1 cellular context compared by ENCODE assay signal in the genomic region with DNA sequence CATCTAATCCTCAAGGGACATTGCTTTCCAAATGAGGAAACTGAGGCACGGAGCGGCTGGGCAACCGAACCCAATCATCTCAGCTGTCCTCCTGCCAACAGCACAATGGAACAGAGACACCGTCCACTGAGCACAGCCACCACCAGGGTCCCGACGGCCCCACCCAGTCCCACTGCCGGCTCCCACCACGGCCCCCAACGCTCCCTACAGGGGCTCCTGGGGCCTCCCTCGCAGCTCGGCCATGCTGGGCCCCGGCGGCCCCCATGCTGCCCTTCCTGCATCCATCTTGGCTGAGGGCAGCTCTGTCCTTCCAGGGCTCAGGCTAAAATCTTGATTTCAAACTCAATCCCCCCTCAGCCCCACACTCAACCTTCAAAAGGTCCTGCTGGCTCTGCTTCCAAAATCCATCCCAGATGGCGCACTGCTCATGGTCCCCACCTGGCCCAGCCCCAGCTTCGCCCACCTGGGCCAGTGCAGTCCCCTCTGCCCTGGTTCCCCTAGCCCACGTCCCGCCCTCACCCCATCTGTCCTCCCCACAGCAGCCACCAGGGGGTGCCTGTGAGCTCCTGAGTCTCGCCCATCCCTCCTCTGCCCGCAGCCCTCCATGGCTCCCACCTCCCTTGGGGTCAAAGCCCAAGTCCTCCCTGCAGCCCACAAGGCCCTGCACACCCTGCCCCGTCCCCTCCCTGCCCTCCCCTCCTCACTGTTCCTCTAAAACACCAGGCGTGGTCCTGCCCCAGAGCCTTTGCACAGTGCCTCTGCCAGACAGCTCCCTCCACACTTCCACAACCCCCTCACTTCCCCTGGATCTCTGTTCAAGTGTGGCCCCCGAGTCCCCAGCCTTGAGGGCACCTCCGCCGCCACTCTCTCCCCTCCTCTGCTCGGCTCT.
TF ChIP-seq lines count a peak whose summit lies in the region.

No MANE protein-coding gene starts in this region.

TF ChIP-seq in HepG2, 621 proteins besides CTCF, POLR2A, EP300 and RAD21 (continues in another document):
- TF ChIP-seq RFXAP (CRISPR knock-in tag; IDR thresholded peaks at IDR 0.05; ENCODE audit: borderline replicate concordance): no peak
- TF ChIP-seq ZMYM4 (CRISPR knock-in tag; IDR thresholded peaks at IDR 0.05): no peak
- TF ChIP-seq, protein P1, sequence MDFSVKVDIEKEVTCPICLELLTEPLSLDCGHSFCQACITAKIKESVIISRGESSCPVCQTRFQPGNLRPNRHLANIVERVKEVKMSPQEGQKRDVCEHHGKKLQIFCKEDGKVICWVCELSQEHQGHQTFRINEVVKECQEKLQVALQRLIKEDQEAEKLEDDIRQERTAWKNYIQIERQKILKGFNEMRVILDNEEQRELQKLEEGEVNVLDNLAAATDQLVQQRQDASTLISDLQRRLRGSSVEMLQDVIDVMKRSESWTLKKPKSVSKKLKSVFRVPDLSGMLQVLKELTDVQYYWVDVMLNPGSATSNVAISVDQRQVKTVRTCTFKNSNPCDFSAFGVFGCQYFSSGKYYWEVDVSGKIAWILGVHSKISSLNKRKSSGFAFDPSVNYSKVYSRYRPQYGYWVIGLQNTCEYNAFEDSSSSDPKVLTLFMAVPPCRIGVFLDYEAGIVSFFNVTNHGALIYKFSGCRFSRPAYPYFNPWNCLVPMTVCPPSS (IDR thresholded peaks at IDR 0.05): no peak
- TF ChIP-seq, protein P2, sequence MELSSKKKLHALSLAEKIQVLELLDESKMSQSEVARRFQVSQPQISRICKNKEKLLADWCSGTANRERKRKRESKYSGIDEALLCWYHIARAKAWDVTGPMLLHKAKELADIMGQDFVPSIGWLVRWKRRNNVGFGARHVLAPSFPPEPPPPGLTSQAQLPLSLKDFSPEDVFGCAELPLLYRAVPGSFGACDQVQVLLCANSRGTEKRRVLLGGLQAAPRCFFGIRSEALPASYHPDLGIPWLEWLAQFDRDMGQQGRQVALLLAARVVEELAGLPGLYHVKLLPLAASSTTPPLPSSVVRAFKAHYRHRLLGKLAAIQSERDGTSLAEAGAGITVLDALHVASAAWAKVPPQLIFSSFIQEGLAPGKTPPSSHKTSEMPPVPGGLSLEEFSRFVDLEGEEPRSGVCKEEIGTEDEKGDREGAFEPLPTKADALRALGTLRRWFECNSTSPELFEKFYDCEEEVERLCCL (CRISPR knock-in tag; IDR thresholded peaks at IDR 0.05; ENCODE audit: borderline replicate concordance): no peak
- no peak for TF ChIP-seq XBP1 (CRISPR knock-in tag; IDR thresholded peaks at IDR 0.05)
- TF ChIP-seq KMT2A (CRISPR knock-in tag; IDR thresholded peaks at IDR 0.05): no peak
- no peak for TF ChIP-seq RNF2 (conservative IDR thresholded peaks at IDR 0.05; ENCODE audit: low read depth)
- TF ChIP-seq, protein P3, sequence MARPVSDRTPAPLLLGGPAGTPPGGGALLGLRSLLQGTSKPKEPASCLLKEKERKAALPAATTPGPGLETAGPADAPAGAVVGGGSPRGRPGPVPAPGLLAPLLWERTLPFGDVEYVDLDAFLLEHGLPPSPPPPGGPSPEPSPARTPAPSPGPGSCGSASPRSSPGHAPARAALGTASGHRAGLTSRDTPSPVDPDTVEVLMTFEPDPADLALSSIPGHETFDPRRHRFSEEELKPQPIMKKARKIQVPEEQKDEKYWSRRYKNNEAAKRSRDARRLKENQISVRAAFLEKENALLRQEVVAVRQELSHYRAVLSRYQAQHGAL (CRISPR knock-in tag; IDR thresholded peaks at IDR 0.05; ENCODE audit: not compliant biosample characterization): no peak
- no peak for TF ChIP-seq ZNF3 (CRISPR knock-in tag; IDR thresholded peaks at IDR 0.05)
- TF ChIP-seq ZNF274 (CRISPR knock-in tag; IDR thresholded peaks at IDR 0.05): no peak
- TF ChIP-seq ZNF83 (CRISPR knock-in tag; IDR thresholded peaks at IDR 0.05; ENCODE audit: borderline replicate concordance): no peak
- no peak for TF ChIP-seq MEF2D (CRISPR knock-in tag; IDR thresholded peaks at IDR 0.05)
- TF ChIP-seq GLI4 (CRISPR knock-in tag; IDR thresholded peaks at IDR 0.05; ENCODE audit: borderline replicate concordance): no peak
- no peak for TF ChIP-seq NBN (conservative IDR thresholded peaks at IDR 0.05)
- TF ChIP-seq RBM22 (optimal IDR thresholded peaks at IDR 0.05; ENCODE audit: low read length): no peak
- no peak for TF ChIP-seq ZNF839 (CRISPR knock-in tag; IDR thresholded peaks at IDR 0.05; ENCODE audit: borderline replicate concordance)
- TF ChIP-seq, protein P4, sequence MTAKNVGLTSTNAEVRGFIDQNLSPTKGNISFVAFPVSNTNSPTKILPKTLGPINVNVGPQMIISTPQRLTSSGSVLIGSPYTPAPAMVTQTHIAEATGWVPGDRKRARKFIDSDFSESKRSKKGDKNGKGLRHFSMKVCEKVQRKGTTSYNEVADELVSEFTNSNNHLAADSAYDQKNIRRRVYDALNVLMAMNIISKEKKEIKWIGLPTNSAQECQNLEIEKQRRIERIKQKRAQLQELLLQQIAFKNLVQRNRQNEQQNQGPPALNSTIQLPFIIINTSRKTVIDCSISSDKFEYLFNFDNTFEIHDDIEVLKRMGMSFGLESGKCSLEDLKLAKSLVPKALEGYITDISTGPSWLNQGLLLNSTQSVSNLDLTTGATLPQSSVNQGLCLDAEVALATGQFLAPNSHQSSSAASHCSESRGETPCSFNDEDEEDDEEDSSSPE (CRISPR knock-in tag; IDR thresholded peaks at IDR 0.05): no peak
- TF ChIP-seq RORA (CRISPR knock-in tag; IDR thresholded peaks at IDR 0.05): no peak
- 0 out of 2 replicates have a peak, but pooled peaks have one; percentile 8 for TF ChIP-seq STAG1 (CRISPR knock-in tag; IDR thresholded peaks at IDR 0.05)
- TF ChIP-seq, protein P5, sequence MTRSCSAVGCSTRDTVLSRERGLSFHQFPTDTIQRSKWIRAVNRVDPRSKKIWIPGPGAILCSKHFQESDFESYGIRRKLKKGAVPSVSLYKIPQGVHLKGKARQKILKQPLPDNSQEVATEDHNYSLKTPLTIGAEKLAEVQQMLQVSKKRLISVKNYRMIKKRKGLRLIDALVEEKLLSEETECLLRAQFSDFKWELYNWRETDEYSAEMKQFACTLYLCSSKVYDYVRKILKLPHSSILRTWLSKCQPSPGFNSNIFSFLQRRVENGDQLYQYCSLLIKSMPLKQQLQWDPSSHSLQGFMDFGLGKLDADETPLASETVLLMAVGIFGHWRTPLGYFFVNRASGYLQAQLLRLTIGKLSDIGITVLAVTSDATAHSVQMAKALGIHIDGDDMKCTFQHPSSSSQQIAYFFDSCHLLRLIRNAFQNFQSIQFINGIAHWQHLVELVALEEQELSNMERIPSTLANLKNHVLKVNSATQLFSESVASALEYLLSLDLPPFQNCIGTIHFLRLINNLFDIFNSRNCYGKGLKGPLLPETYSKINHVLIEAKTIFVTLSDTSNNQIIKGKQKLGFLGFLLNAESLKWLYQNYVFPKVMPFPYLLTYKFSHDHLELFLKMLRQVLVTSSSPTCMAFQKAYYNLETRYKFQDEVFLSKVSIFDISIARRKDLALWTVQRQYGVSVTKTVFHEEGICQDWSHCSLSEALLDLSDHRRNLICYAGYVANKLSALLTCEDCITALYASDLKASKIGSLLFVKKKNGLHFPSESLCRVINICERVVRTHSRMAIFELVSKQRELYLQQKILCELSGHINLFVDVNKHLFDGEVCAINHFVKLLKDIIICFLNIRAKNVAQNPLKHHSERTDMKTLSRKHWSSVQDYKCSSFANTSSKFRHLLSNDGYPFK (CRISPR knock-in tag; IDR thresholded peaks at IDR 0.05; ENCODE audit: borderline replicate concordance): no peak
- no peak for TF ChIP-seq SAFB2 (CRISPR knock-in tag; IDR thresholded peaks at IDR 0.05; ENCODE audit: borderline replicate concordance, low read depth)
- TF ChIP-seq GFI1 (CRISPR knock-in tag; IDR thresholded peaks at IDR 0.05; ENCODE audit: borderline replicate concordance): no peak
- no peak for TF ChIP-seq SALL1 (CRISPR knock-in tag; IDR thresholded peaks at IDR 0.05)
- TF ChIP-seq SOX5 (CRISPR knock-in tag; IDR thresholded peaks at IDR 0.05; ENCODE audit: borderline replicate concordance): no peak
- 0 out of 2 replicates have a peak, but pooled peaks have one; percentile 8 for TF ChIP-seq HNF4G (IDR thresholded peaks at IDR 0.05; ENCODE audit: borderline replicate concordance, low read depth, low read length)
- TF ChIP-seq HNF4G (CRISPR knock-in tag; IDR thresholded peaks at IDR 0.05; ENCODE audit: borderline replicate concordance, low read depth): no peak
- TF ChIP-seq TMF1 (CRISPR knock-in tag; IDR thresholded peaks at IDR 0.05; ENCODE audit: low read depth): no peak
- TF ChIP-seq, protein P6, sequence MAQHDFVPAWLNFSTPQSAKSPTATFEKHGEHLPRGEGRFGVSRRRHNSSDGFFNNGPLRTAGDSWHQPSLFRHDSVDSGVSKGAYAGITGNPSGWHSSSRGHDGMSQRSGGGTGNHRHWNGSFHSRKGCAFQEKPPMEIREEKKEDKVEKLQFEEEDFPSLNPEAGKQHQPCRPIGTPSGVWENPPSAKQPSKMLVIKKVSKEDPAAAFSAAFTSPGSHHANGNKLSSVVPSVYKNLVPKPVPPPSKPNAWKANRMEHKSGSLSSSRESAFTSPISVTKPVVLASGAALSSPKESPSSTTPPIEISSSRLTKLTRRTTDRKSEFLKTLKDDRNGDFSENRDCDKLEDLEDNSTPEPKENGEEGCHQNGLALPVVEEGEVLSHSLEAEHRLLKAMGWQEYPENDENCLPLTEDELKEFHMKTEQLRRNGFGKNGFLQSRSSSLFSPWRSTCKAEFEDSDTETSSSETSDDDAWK (CRISPR knock-in tag; IDR thresholded peaks at IDR 0.05): no peak
- no peak for TF ChIP-seq NFE2L1 (CRISPR knock-in tag; IDR thresholded peaks at IDR 0.05; ENCODE audit: borderline replicate concordance)
- peak; percentile 61; the same call in 1 of the 2 replicates for TF ChIP-seq KDM1A (CRISPR knock-in tag; IDR thresholded peaks at IDR 0.05)
- no peak for TF ChIP-seq ZKSCAN8 (CRISPR knock-in tag; IDR thresholded peaks at IDR 0.05; ENCODE audit: borderline replicate concordance)
- no peak for TF ChIP-seq GABPA (IDR thresholded peaks at IDR 0.05; ENCODE audit: low read depth, low read length)
- no peak for TF ChIP-seq GABPA (CRISPR knock-in tag; IDR thresholded peaks at IDR 0.05; ENCODE audit: low read depth)
- TF ChIP-seq, protein P7, sequence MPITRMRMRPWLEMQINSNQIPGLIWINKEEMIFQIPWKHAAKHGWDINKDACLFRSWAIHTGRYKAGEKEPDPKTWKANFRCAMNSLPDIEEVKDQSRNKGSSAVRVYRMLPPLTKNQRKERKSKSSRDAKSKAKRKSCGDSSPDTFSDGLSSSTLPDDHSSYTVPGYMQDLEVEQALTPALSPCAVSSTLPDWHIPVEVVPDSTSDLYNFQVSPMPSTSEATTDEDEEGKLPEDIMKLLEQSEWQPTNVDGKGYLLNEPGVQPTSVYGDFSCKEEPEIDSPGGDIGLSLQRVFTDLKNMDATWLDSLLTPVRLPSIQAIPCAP (CRISPR knock-in tag; IDR thresholded peaks at IDR 0.05; ENCODE audit: low read depth): no peak
- no peak for TF ChIP-seq ZNF816 (CRISPR knock-in tag; IDR thresholded peaks at IDR 0.05; ENCODE audit: borderline replicate concordance)
- TF ChIP-seq, protein P8, sequence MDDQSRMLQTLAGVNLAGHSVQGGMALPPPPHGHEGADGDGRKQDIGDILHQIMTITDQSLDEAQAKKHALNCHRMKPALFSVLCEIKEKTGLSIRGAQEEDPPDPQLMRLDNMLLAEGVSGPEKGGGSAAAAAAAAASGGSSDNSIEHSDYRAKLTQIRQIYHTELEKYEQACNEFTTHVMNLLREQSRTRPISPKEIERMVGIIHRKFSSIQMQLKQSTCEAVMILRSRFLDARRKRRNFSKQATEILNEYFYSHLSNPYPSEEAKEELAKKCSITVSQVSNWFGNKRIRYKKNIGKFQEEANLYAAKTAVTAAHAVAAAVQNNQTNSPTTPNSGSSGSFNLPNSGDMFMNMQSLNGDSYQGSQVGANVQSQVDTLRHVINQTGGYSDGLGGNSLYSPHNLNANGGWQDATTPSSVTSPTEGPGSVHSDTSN (CRISPR knock-in tag; IDR thresholded peaks at IDR 0.05; ENCODE audit: borderline replicate concordance): no peak
- TF ChIP-seq, protein P9, sequence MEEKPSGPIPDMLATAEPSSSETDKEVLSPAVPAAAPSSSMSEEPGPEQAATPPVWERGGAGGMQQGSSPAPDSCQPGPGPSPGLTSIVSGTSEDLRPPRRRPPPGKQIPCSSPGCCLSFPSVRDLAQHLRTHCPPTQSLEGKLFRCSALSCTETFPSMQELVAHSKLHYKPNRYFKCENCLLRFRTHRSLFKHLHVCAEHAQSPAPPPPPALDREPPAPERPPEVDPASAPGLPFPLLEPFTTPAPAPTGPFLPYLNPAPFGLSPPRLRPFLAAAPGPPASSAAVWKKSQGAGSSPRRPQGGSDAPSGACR (CRISPR knock-in tag; IDR thresholded peaks at IDR 0.05): no peak
- TF ChIP-seq, protein P10, sequence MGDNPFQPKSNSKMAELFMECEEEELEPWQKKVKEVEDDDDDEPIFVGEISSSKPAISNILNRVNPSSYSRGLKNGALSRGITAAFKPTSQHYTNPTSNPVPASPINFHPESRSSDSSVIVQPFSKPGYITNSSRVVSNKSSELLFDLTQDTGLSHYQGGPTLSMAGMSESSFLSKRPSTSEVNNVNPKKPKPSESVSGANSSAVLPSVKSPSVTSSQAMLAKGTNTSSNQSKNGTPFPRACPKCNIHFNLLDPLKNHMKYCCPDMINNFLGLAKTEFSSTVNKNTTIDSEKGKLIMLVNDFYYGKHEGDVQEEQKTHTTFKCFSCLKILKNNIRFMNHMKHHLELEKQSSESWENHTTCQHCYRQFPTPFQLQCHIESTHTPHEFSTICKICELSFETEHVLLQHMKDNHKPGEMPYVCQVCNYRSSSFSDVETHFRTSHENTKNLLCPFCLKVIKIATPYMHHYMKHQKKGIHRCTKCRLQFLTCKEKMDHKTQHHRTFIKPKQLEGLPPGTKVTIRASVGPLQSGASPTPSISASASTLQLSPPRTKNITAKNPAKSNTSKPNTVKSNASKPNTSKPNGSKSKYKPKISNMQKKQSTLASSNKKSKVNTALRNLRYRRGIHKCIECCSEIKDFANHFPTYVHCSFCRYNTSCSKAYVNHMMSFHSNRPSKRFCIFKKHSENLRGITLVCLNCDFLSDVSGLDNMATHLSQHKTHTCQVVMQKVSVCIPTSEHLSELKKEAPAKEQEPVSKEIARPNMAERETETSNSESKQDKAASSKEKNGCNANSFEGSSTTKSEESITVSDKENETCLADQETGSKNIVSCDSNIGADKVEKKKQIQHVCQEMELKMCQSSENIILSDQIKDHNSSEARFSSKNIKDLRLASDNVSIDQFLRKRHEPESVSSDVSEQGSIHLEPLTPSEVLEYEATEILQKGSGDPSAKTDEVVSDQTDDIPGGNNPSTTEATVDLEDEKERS (CRISPR knock-in tag; IDR thresholded peaks at IDR 0.05): no peak
- TF ChIP-seq ZNF615 (CRISPR knock-in tag; IDR thresholded peaks at IDR 0.05; ENCODE audit: borderline replicate concordance): no peak
- no peak for TF ChIP-seq ZKSCAN5 (CRISPR knock-in tag; IDR thresholded peaks at IDR 0.05)
- TF ChIP-seq HNRNPL (IDR thresholded peaks at IDR 0.05; ENCODE audit: low read depth, low read length): 0 out of 2 replicates have a peak, but pooled peaks have one; percentile 19
- TF ChIP-seq MTA1 (CRISPR knock-in tag; IDR thresholded peaks at IDR 0.05; ENCODE audit: borderline replicate concordance): no peak
- TF ChIP-seq ZNF773 (CRISPR knock-in tag; IDR thresholded peaks at IDR 0.05; ENCODE audit: borderline replicate concordance): no peak
- TF ChIP-seq ZNF30 (CRISPR knock-in tag; IDR thresholded peaks at IDR 0.05): no peak
- no peak for TF ChIP-seq HMGA1 (CRISPR knock-in tag; conservative IDR thresholded peaks at IDR 0.05)
- no peak for TF ChIP-seq MLLT10 (CRISPR knock-in tag; IDR thresholded peaks at IDR 0.05)
- TF ChIP-seq FOXA1 (IDR thresholded peaks at IDR 0.05): no peak
- TF ChIP-seq FOXA1 (CRISPR knock-in tag; IDR thresholded peaks at IDR 0.05): no peak
- TF ChIP-seq BHLHE40 (IDR thresholded peaks at IDR 0.05; ENCODE audit: low read length): no peak
- no peak for TF ChIP-seq NFKB2 (CRISPR knock-in tag; IDR thresholded peaks at IDR 0.05; ENCODE audit: borderline replicate concordance)
- peak; percentile 74 for TF ChIP-seq ZNF263 (CRISPR knock-in tag; IDR thresholded peaks at IDR 0.05)
- no peak for TF ChIP-seq LCORL (IDR thresholded peaks at IDR 0.05)
- no peak for TF ChIP-seq LCORL (CRISPR knock-in tag; IDR thresholded peaks at IDR 0.05)
- no peak for TF ChIP-seq HIVEP1 (CRISPR knock-in tag; IDR thresholded peaks at IDR 0.05)
